ENCODE assay signal across 10 cellular contexts in genomic region chr4:23327120-23327519, GRCh38.
"Had no signal": no experiment of that assay in that cellular context is flagged by ENCODE, and none has a peak within 500 bp of the region (broad histone marks: within the 10 kb centered on the region; RNA-seq: fewer than 3 reads in every experiment).

No MANE protein-coding gene starts in this region.

- DNase-seq: GM23248, GOT3, H7, HFFc6, KBM-7 had no signal

- H3K27me3 Mint-ChIP-seq: IgD-negative memory B cell had no signal

- H3K9ac ChIP-seq: GM23248 had no signal

- H3K36me3 ChIP-seq: HAP-1 had no signal

- H3K9me3 ChIP-seq: HAP-1 had no signal

- H2AFZ ChIP-seq: GM23248 had no signal

- H3K27ac ChIP-seq: GM23248, HL-60 had no signal

- H3K4me3 Mint-ChIP-seq: HFFc6, IgD-negative memory B cell had no signal

- H3K4me1 ChIP-seq: HAP-1 had no signal

- H3K4me3 ChIP-seq: GM23248, HAP-1 had no signal

- FAIRE-seq: HepG2 had no signal

- ATAC-seq: HCT116, HepG2 had no signal

- H3K36me3 Mint-ChIP-seq: IgD-negative memory B cell had no signal

- H3K27ac Mint-ChIP-seq: HFFc6, IgD-negative memory B cell had no signal

- H3K4me1 Mint-ChIP-seq: IgD-negative memory B cell had no signal
